ENCODE assay signal across 8 cellular contexts in the genomic region with DNA sequence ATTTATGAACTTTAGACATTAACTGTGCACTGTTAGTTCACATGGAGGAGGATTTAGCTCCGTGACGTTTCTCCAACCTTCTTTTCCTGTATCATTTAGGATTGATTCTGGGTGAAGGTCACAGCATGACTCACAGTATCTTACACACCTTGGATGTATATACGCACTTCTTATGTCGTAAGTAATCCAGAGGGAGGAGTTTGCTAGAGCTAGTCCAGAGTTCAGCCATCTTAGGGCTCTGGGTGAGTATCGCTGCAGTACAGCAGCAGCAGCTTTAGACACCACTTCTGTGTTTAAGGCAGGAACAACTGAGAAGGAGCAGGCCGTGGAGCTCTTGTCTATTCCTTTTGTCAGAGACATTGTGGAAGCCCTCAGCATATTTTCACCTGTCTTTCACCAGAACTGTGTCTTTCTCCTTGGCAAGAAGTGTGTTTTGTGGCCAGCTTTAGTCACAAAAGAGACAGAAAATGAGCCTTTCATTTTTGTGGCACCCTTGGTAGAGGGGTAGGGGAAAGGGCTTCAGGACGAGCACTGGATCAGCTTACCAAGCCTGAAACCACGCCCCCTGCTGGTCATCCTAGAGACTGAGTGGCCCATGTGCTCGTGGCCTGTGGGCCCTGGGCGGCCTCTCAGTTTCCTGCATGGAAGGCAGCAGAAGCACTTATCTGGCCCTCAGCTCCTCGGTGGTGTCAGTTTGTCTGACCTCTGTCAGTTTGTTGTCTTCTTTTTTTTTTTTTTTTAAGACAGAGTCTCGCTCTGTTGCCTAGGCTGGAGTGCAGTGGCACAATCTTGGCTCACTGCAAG.
DNase-seq lines count a peak whose midpoint lies in the region; ATAC-seq and TF ChIP-seq lines count a peak whose summit lies in the region.

No MANE protein-coding gene starts in this region.

- no peak overlapping the region for H3K4me3 ChIP-seq in right lobe of liver

- no peaks in the 10 kb centered on the region for H3K27me3 Mint-ChIP-seq in chondrocyte (ENCODE audit: low read depth)

- intact Hi-C loops in right lobe of liver (cut with DNase I), result no loop called here

- no peaks in the 10 kb centered on the region for H3K36me3 ChIP-seq in right lobe of liver

- H3K27ac ChIP-seq in right lobe of liver, result no peak overlapping the region

- ATAC-seq in activated CD4-positive, CD25-positive, alpha-beta regulatory T cell treated with anti-CD3 and anti-CD28 coated beads, Interleukin-2, amount 50 U/mL, for 24 hours, result peak; percentile 54 to 57
- ATAC-seq in right lobe of liver, result peak; percentile 45 to 61 (median 53)

- no peak overlapping the region for H3K27ac Mint-ChIP-seq in chondrocyte (ENCODE audit: unreplicated experiment)

- TF ChIP-seq POLR2A in right lobe of liver (IDR thresholded peaks at IDR 0.05), result no peak

- peak; percentile 84 for TF ChIP-seq CTCF in chondrocyte (IDR thresholded peaks at IDR 0.05)
- TF ChIP-seq CTCF in right lobe of liver (IDR thresholded peaks at IDR 0.05), result peak; percentile 43 to 77 (median 68)

- 47% methylated on average over 10 of the region's 12 CpGs for WGBS in right lobe of liver (ENCODE audit: insufficient coverage, low coverage, low lambda C conversion rate, missing lambda C conversion rate)

- peak; percentile 21 to 38 for DNase-seq in NCI-H2081 (lab: John Stamatoyannopoulos, UW)
- DNase-seq in NCI-H2081 treated with DMSO at 0.1 percent for 48 hours (lab: John Stamatoyannopoulos, UW), result no peak
- peak; percentile 66 for DNase-seq in NCI-H1694 (lab: John Stamatoyannopoulos, UW)
- DNase-seq in chondrocyte (ENCODE audit: low spot score), result no peak
- DNase-seq in right lobe of liver, result peak in 2 of 3 donors; percentile 65 to 70
- DNase-seq in stimulated activated CD8-positive, alpha-beta memory T cell treated with anti-CD3 and anti-CD28 coated beads, Interleukin-12 subunit alpha, Interleukin-12 subunit beta, amount 100 ng/mL, for 4 hours (ENCODE audit: low read depth), result peak; percentile 24
- no peak for DNase-seq in NCI-H1436 (lab: John Stamatoyannopoulos, UW)

- peaks cover 3% of the 10 kb centered on the region for H3K36me3 Mint-ChIP-seq in chondrocyte (ENCODE audit: low read depth)

- no peaks in the 10 kb centered on the region for H3K9me3 Mint-ChIP-seq in chondrocyte (ENCODE audit: low read depth)

- peaks cover 60% of the 10 kb centered on the region for H3K4me1 Mint-ChIP-seq in chondrocyte (ENCODE audit: low read depth)

- no peaks in the 10 kb centered on the region for H3K27me3 ChIP-seq in right lobe of liver

- H3K4me1 ChIP-seq in right lobe of liver, result peaks cover 0 to 4% (median 0%) of the 10 kb centered on the region in 4 donors

- no peaks in the 10 kb centered on the region for H3K9me3 ChIP-seq in right lobe of liver

- no peak overlapping the region for H3K4me3 Mint-ChIP-seq in chondrocyte (ENCODE audit: unreplicated experiment)

Comparison
In these comparisons a context has a peak if more than half of its experiments do, and no peak if none do; other contexts are left out.
1. DNase-seq: peak in NCI-H2081 (2 of 2), NCI-H1694 (single experiment), right lobe of liver (2 of 3) and stimulated activated CD8-positive, alpha-beta memory T cell treated with anti-CD3 and anti-CD28 coated beads, Interleukin-12 subunit alpha, Interleukin-12 subunit beta, amount 100 ng/mL, for 4 hours (single experiment); none in NCI-H2081 treated with DMSO at 0.1 percent for 48 hours (single experiment), chondrocyte (single experiment) and NCI-H1436 (single experiment).